In genomic region chr13:44575741-44576395, GRCh38 we compare ENCODE assay signal across 8 cellular contexts. TPM values are rescaled to one million over a fixed set of nuclear protein-coding genes. Genes with fewer than 3 reads are reported as not detected.
A peak's percentile ranks its signal among the peaks of the same experiment; 100 is the strongest.
DNase-seq lines count a peak whose midpoint lies in the region; ATAC-seq, FAIRE-seq and TF ChIP-seq lines count a peak whose summit lies in the region.

TSC22D1 (minus strand) TSS chr13:44576330; CDS start chr13:44576074, 256 bp downstream.

- H3K9ac ChIP-seq in HUES6 (ENCODE audit: low read length) (peak within 1 kb of the TSS; percentile 91), GM12878 (ENCODE audit: control insufficient read depth, insufficient read depth, low read length) (peak within 1 kb of the TSS; percentile 69), rectal smooth muscle tissue (ENCODE audit: low read length) (peak within 1 kb of the TSS; percentile 67)

- POLR2A ChIA-PET in GM12878 (lab: Charles Lee), result no interaction called here

- H3K4me2 ChIP-seq in GM12878 (ENCODE audit: control insufficient read depth, insufficient read depth), result peak within 1 kb of the TSS; percentile 94
- H3K4me2 ChIP-seq in hepatocyte, result peak within 1 kb of the TSS; percentile 87

- H3K79me2 ChIP-seq in GM12878 (ENCODE audit: control insufficient read depth, insufficient read depth, low read length) (peaks cover 3% of the 10 kb centered on the region), hepatocyte (peaks cover 59% of the 10 kb centered on the region)

- no peak for FAIRE-seq in GM12878 (lab: Jason Lieb, UNC)

- RAD21 ChIA-PET in GM12878 (lab: Charles Lee; ENCODE audit: unreplicated experiment), result no interaction called here

- TF ChIP-seq RAD21 in GM12878 (IDR thresholded peaks at IDR 0.05; ENCODE audit: insufficient read depth, low read depth, low read length), result 0 out of 2 replicates have a peak, but pooled peaks have one; percentile 9

- ATAC-seq in GM12878, result no peak

- peaks cover 18% of the 10 kb centered on the region for H3K36me3 ChIP-seq in HUES6 (ENCODE audit: control insufficient read depth, insufficient read depth, low read length)
- H3K36me3 ChIP-seq in GM12878 (ENCODE audit: control insufficient read depth in 2 of 2, insufficient read depth in 2 of 2, low read length in 1 of 2), result no peaks in the 10 kb centered on the region
- H3K36me3 ChIP-seq in hepatocyte (replicated peaks; ENCODE audit: insufficient read depth, low read depth), result no peaks in the 10 kb centered on the region
- no peaks in the 10 kb centered on the region for H3K36me3 ChIP-seq in rectal smooth muscle tissue (ENCODE audit: control insufficient read depth, insufficient read depth, low read length)
- H3K36me3 ChIP-seq in uterus, result no peaks in the 10 kb centered on the region

- CTCF ChIA-PET in GM12878 (lab: Yijun Ruan, JAX), result no interaction called here

- H2AFZ ChIP-seq in GM12878 (ENCODE audit: control insufficient read depth, low read depth, low read length) (peak within 1 kb of the TSS; percentile 83), hepatocyte (peak within 1 kb of the TSS; percentile 77)

- H3K9me3 ChIP-seq in HUES6 (ENCODE audit: control insufficient read depth, insufficient read depth, low read depth, low read length), result no peaks in the 10 kb centered on the region
- no peaks in the 10 kb centered on the region for H3K9me3 ChIP-seq in GM12878 (replicated peaks; ENCODE audit: control insufficient read depth, insufficient read depth, low read length)
- H3K9me3 ChIP-seq in hepatocyte (ENCODE audit: low read depth), result no peaks in the 10 kb centered on the region
- H3K9me3 ChIP-seq in uterus, result no peaks in the 10 kb centered on the region

- DNase-seq in COLO668 (lab: John Stamatoyannopoulos, UW; ENCODE audit: unreplicated experiment) (peak; percentile 71), T-helper 22 cell (ENCODE audit: low read depth) (peak; percentile 55), GM12878 (ENCODE audit: low read depth, low spot score) (no peak), hepatocyte (ENCODE audit: low spot score) (peak; percentile 58), uterus (peak; percentile 38 to 42), SHP77 (lab: John Stamatoyannopoulos, UW) (no peak)

- H3K27ac ChIP-seq in HUES6 (ENCODE audit: low read depth, low read length) (peak within 1 kb of the TSS; percentile 94), GM12878 (ENCODE audit: control insufficient read depth, insufficient read depth) (peak within 1 kb of the TSS; percentile 83), hepatocyte (peak within 1 kb of the TSS; percentile 97), rectal smooth muscle tissue (ENCODE audit: low read depth, low read length) (peak within 1 kb of the TSS; percentile 91), uterus (peak within 1 kb of the TSS; percentile 95 to 99)

- no peaks in the 10 kb centered on the region for H3K9me2 ChIP-seq in hepatocyte (replicated peaks; ENCODE audit: insufficient read depth)

- 1% methylated on average over 50 of the region's 53 CpGs for WGBS in GM12878 (ENCODE audit: insufficient coverage, insufficient replicate concordance, low lambda C conversion rate, missing lambda C conversion rate)
- 1% methylated on average over 45 of the region's 53 CpGs for WGBS in hepatocyte (ENCODE audit: low lambda C conversion rate, missing lambda C conversion rate)

- intact Hi-C loops in GM12878 (cut with micrococcal nuclease; ENCODE audit: unreplicated experiment) (loop anchor here (10.0 kb wide), 1 partner anchor 339 kb away; no protein-coding TSS in a partner anchor), uterus (cut with DNase I; ENCODE audit: low total_unique reads) (loop anchor here (10.0 kb wide), 1 partner anchor 339 kb away; no protein-coding TSS in a partner anchor)

- H3K4me3 ChIP-seq in HUES6 (ENCODE audit: low read depth, low read length), result peak within 1 kb of the TSS; percentile 91
- H3K4me3 ChIP-seq in GM12878, result peak within 1 kb of the TSS; percentile 81
- peak within 1 kb of the TSS; percentile 35 for H3K4me3 ChIP-seq in hepatocyte
- H3K4me3 ChIP-seq in rectal smooth muscle tissue (ENCODE audit: low read length), result peak within 1 kb of the TSS; percentile 86
- H3K4me3 ChIP-seq in uterus, result peak within 1 kb of the TSS; percentile 71 to 73

- in situ Hi-C loops in GM12878 (cut with MboI), result no loop called here

- no peak for TF ChIP-seq EP300 in GM12878 (IDR thresholded peaks at IDR 0.05; ENCODE audit: borderline replicate concordance in 1 of 2, control insufficient read depth in 1 of 2, low read depth in 2 of 2, low read length in 2 of 2)

- H4K20me1 ChIP-seq in GM12878 (ENCODE audit: control insufficient read depth, insufficient read depth) (no peaks in the 10 kb centered on the region), hepatocyte (ENCODE audit: insufficient read depth, poor library complexity, severe bottlenecking) (peaks cover 35% of the 10 kb centered on the region)

- no peak for TF ChIP-seq CTCF in GM12878 (IDR thresholded peaks at IDR 0.05 in 2 of 3, conservative IDR thresholded peaks at IDR 0.05 in 1 of 3; ENCODE audit: control insufficient read depth in 2 of 3, extremely low read depth in 1 of 3, insufficient read depth in 1 of 3, low read depth in 3 of 3, low read length in 3 of 3)
- TF ChIP-seq CTCF in hepatocyte (IDR thresholded peaks at IDR 0.05; ENCODE audit: poor library complexity), result peak; percentile 1
- peak in 1 of 4 experiments; percentile 12 for TF ChIP-seq CTCF in uterus (IDR thresholded peaks at IDR 0.05)

- no peak for TF ChIP-seq POLR2A in GM12878 (IDR thresholded peaks at IDR 0.05; ENCODE audit: low read depth, low read length)
- TF ChIP-seq POLR2A in uterus (IDR thresholded peaks at IDR 0.05), result peak; percentile 15 to 16

- SMC1A ChIA-PET in GM12878 (lab: Charles Lee; ENCODE audit: uncharacterized antibody, unreplicated experiment), result no interaction called here

- no TSS peak for BruUV-seq in GM12878 (replicated peaks; lab: Mats Ljungman, UMichigan)

- H3K4me1 ChIP-seq in HUES6 (ENCODE audit: control insufficient read depth, insufficient read depth, low read length) (peaks cover 41% of the 10 kb centered on the region), GM12878 (ENCODE audit: control insufficient read depth, insufficient read depth, low read length) (peaks cover 14% of the 10 kb centered on the region), hepatocyte (ENCODE audit: insufficient read depth) (peaks cover 41% of the 10 kb centered on the region), rectal smooth muscle tissue (ENCODE audit: control insufficient read depth, insufficient read depth, low read length) (peaks cover 11% of the 10 kb centered on the region), uterus (peaks cover 0 to 13% of the 10 kb centered on the region in 2 donors)

- H3K27me3 ChIP-seq in HUES6 (ENCODE audit: control insufficient read depth, insufficient read depth, low read length), result no peaks in the 10 kb centered on the region; the same call in 1 of the 2 replicates
- peaks cover 0 to 10% of the 10 kb centered on the region in 2 experiments; a peak in 2 of 4 replicates for H3K27me3 ChIP-seq in GM12878 (replicated peaks in 1 of 2; ENCODE audit: control insufficient read depth in 2 of 2, insufficient read depth in 2 of 2, low read length in 1 of 2)
- H3K27me3 ChIP-seq in hepatocyte, result no peaks in the 10 kb centered on the region
- no peaks in the 10 kb centered on the region for H3K27me3 ChIP-seq in rectal smooth muscle tissue (ENCODE audit: control insufficient read depth, insufficient read depth, low read length)
- H3K27me3 ChIP-seq in uterus, result no peaks in the 10 kb centered on the region

TF ChIP-seq in GM12878, 131 proteins besides CTCF, POLR2A, EP300 and RAD21:
- 0 out of 2 replicates have a peak, but pooled peaks have one; percentile 41 for TF ChIP-seq CBX5 (IDR thresholded peaks at IDR 0.05; ENCODE audit: low read depth)
- peak in 1 of 2 experiments; percentile 50; a peak in 1 of 3 replicates for TF ChIP-seq EGR1 (IDR thresholded peaks at IDR 0.05; ENCODE audit: borderline replicate concordance in 1 of 2, low read depth in 2 of 2, low read length in 2 of 2)
- peak; percentile 78 for TF ChIP-seq YY1 (IDR thresholded peaks at IDR 0.05; ENCODE audit: low read depth, low read length)
- TF ChIP-seq, protein P1, sequence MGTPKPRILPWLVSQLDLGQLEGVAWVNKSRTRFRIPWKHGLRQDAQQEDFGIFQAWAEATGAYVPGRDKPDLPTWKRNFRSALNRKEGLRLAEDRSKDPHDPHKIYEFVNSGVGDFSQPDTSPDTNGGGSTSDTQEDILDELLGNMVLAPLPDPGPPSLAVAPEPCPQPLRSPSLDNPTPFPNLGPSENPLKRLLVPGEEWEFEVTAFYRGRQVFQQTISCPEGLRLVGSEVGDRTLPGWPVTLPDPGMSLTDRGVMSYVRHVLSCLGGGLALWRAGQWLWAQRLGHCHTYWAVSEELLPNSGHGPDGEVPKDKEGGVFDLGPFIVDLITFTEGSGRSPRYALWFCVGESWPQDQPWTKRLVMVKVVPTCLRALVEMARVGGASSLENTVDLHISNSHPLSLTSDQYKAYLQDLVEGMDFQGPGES (IDR thresholded peaks at IDR 0.05), result no peak
TF ChIP-seq in GM12878: peak in this region for 3.

RNA-seq across cellular contexts. Expression of gene TSC22D1, which starts in this region (rescaled TPM):
- total RNA-seq in GM12878 (2013; cell fraction: nucleolus; rRNA removed), result 0.90 and 1.2 TPM in 2 replicates
- total RNA-seq in GM12878 (2014; rRNA removed) (10.4 and 11.9 TPM in 2 replicates), GM12878 (2014; rRNA removed; fragmentation: Illumina TruSeq; extraction: Trizol) (11.8 and 14.0 TPM in 2 replicates), GM12878 (2021) (14.4 and 15.7 TPM in 2 replicates), hepatocyte (164 and 173 TPM in 2 replicates), uterus (100 to 1,000 TPM; 153 to 200 (median 182) TPM)
- 3.6 TPM for polyA plus RNA-seq in GM12878 (2011; ENCODE audit: low read depth)
- polyA plus RNA-seq in GM12878 (2011; rRNA removed) (0.37 and 0.68 TPM in 2 replicates), GM12878 (2014; fragmentation: Illumina TruSeq; extraction: Trizol) (10.7 and 17.0 TPM in 2 replicates), GM12878 (2014; fragmentation: Nextera tagmentation; extraction: Ambion mirVana) (1 to 10 TPM; 2.2 to 2.5 TPM), GM12878 (2014; rRNA removed) (12.3 and 12.8 TPM in 2 replicates), GM12878 (2016; fragmentation: Nextera tagmentation; extraction: Ambion mirVana) (1 to 10 TPM; 4.2 to 4.6 TPM), hepatocyte (172 and 195 TPM in 2 replicates)
- polyA plus RNA-seq in GM12878 (2011; cell fraction: cytosol; rRNA removed), result 0.13 and 0.19 TPM in 2 replicates
- 1.1 and 1.2 TPM in 2 replicates for polyA plus RNA-seq in GM12878 (2011; cell fraction: nucleus; rRNA removed)
- 4.0 and 5.6 TPM in 2 replicates for polyA plus RNA-seq in GM12878 (2012)
- 0.82 and 1.0 TPM in 2 replicates for polyA minus RNA-seq in GM12878 (2011; rRNA and poly(A)+ RNA removed)
- 1.5 and 2.0 TPM in 2 replicates for polyA minus RNA-seq in GM12878 (2011; cell fraction: cytosol; rRNA and poly(A)+ RNA removed)
- polyA minus RNA-seq in GM12878 (2011; cell fraction: nucleus; rRNA and poly(A)+ RNA removed), result 1.5 and 2.5 TPM in 2 replicates

Comparison
In these comparisons a context has a peak if more than half of its experiments do, and no peak if none do; other contexts are left out.
1. DNase-seq: peak in COLO668 (single experiment), T-helper 22 cell (single experiment), hepatocyte (single experiment) and uterus (2 of 2); none in GM12878 (single experiment) and SHP77 (0 of 2).
2. H3K4me3 ChIP-seq: peak in every context shown above with its lines; median percentile 91 in HUES6; 86 in rectal smooth muscle tissue; 81 in GM12878; 72 in uterus; 35 in hepatocyte.
3. Peak in every context shown above with its lines, with median percentiles within 50 percentile points of each other: H3K27ac ChIP-seq and H3K9ac ChIP-seq.